17 cellular contexts compared by ENCODE assay signal in the genomic region with DNA sequence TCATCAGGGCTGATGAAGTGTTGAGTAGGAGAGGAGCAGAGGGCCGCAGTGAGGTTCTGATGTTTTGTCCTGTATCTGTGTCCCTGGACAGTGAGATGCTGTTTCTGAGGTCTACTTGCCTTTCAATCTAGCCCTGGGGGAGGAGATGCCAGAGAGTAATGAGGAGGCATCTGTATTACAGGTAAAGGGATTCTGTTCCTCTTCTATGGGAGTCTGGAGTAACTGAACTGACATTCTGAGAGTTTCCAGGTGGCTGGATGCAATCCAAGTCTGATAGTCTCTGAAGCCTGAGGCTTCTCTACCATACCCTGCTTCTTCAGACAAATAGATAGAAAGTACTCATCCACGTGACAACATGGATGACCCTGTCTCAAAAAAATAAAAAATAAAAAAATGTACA.
"Had no signal": no experiment of that assay in that cellular context is flagged by ENCODE, and none has a peak within 500 bp of the region (broad histone marks: within the 10 kb centered on the region; RNA-seq: fewer than 3 reads in every experiment).

No MANE protein-coding gene starts in this region.

- H3K27me3 Mint-ChIP-seq: activated B cell treated with CpG ODN at 0.5 μM for 24 hours had no signal

- DNase-seq: activated B cell treated with CpG ODN at 0.5 μM for 24 hours; activated CD4-positive, alpha-beta memory T cell treated with anti-CD3 and anti-CD28 coated beads, Interleukin-2, amount 10 ng/mL, durations not matched to agents 7 days and 5 days; activated CD4-positive, alpha-beta T cell treated with anti-CD3 and anti-CD28 coated beads for 4 hours; activated CD8-positive, alpha-beta memory T cell treated with anti-CD3 and anti-CD28 coated beads, Interleukin-2, amount 10 ng/mL, durations not matched to agents 7 days and 5 days; activated naive CD4-positive, alpha-beta T cell; activated naive CD8-positive, alpha-beta T cell treated with anti-CD3 and anti-CD28 coated beads for 36 hours; amygdala; dorsolateral prefrontal cortex; hypothalamus; islet precursor cell; left colon; lower lobe of right lung; natural killer cell; stimulated activated naive CD8-positive, alpha-beta T cell treated with anti-CD3 and anti-CD28 coated beads, Interleukin-15, amount 100 ng/mL, for 72 hours; T-cell; trophoblast cell had no signal

- H3K9me3 Mint-ChIP-seq: activated B cell treated with CpG ODN at 0.5 μM for 24 hours; activated CD4-positive, alpha-beta memory T cell treated with anti-CD3 and anti-CD28 coated beads, Interleukin-2, amount 10 ng/mL, durations not matched to agents 7 days and 5 days; activated naive CD8-positive, alpha-beta T cell treated with anti-CD3 and anti-CD28 coated beads for 36 hours; natural killer cell; stimulated activated naive CD8-positive, alpha-beta T cell treated with anti-CD3 and anti-CD28 coated beads, Interleukin-15, amount 100 ng/mL, for 72 hours; T-cell had no signal

- H3K4me1 Mint-ChIP-seq: activated B cell treated with CpG ODN at 0.5 μM for 24 hours; activated naive CD8-positive, alpha-beta T cell treated with anti-CD3 and anti-CD28 coated beads for 36 hours; stimulated activated naive CD8-positive, alpha-beta T cell treated with anti-CD3 and anti-CD28 coated beads, Interleukin-15, amount 100 ng/mL, for 72 hours; T-cell had no signal

- H3K27ac ChIP-seq: dorsolateral prefrontal cortex, lower lobe of right lung, parathyroid adenoma had no signal

- H3K4me3 ChIP-seq: dorsolateral prefrontal cortex, lower lobe of right lung had no signal

- H3K4me1 ChIP-seq: lower lobe of right lung, parathyroid adenoma had no signal

- ATAC-seq: activated CD8-positive, alpha-beta memory T cell treated with anti-CD3 and anti-CD28 coated beads, Interleukin-2, amount 10 ng/mL, durations not matched to agents 7 days and 5 days; left colon; lower lobe of right lung; natural killer cell; stimulated activated naive CD8-positive, alpha-beta T cell treated with anti-CD3 and anti-CD28 coated beads, Interleukin-15, amount 100 ng/mL, for 72 hours; T-cell had no signal

- H3K9me3 ChIP-seq: lower lobe of right lung had no signal

- H3K9ac ChIP-seq: parathyroid adenoma had no signal

- H3K27ac Mint-ChIP-seq: activated B cell treated with CpG ODN at 0.5 μM for 24 hours; activated CD4-positive, alpha-beta memory T cell treated with anti-CD3 and anti-CD28 coated beads, Interleukin-2, amount 10 ng/mL, durations not matched to agents 7 days and 5 days; activated CD8-positive, alpha-beta memory T cell treated with anti-CD3 and anti-CD28 coated beads, Interleukin-2, amount 10 ng/mL, durations not matched to agents 7 days and 5 days; activated naive CD8-positive, alpha-beta T cell treated with anti-CD3 and anti-CD28 coated beads for 36 hours; natural killer cell; T-cell had no signal

- H3K27me3 ChIP-seq: dorsolateral prefrontal cortex had no signal

- H3K36me3 ChIP-seq: lower lobe of right lung had no signal

- H3K4me3 Mint-ChIP-seq: activated B cell treated with CpG ODN at 0.5 μM for 24 hours; activated CD4-positive, alpha-beta memory T cell treated with anti-CD3 and anti-CD28 coated beads, Interleukin-2, amount 10 ng/mL, durations not matched to agents 7 days and 5 days; activated CD8-positive, alpha-beta memory T cell treated with anti-CD3 and anti-CD28 coated beads, Interleukin-2, amount 10 ng/mL, durations not matched to agents 7 days and 5 days; activated naive CD8-positive, alpha-beta T cell treated with anti-CD3 and anti-CD28 coated beads for 36 hours; natural killer cell; stimulated activated naive CD8-positive, alpha-beta T cell treated with anti-CD3 and anti-CD28 coated beads, Interleukin-15, amount 100 ng/mL, for 72 hours; T-cell had no signal

- H3K36me3 Mint-ChIP-seq: activated CD8-positive, alpha-beta memory T cell treated with anti-CD3 and anti-CD28 coated beads, Interleukin-2, amount 10 ng/mL, durations not matched to agents 7 days and 5 days; activated naive CD8-positive, alpha-beta T cell treated with anti-CD3 and anti-CD28 coated beads for 36 hours; natural killer cell; T-cell had no signal
